Comparison of ENCODE assay signal across 19 cellular contexts in the genomic region with DNA sequence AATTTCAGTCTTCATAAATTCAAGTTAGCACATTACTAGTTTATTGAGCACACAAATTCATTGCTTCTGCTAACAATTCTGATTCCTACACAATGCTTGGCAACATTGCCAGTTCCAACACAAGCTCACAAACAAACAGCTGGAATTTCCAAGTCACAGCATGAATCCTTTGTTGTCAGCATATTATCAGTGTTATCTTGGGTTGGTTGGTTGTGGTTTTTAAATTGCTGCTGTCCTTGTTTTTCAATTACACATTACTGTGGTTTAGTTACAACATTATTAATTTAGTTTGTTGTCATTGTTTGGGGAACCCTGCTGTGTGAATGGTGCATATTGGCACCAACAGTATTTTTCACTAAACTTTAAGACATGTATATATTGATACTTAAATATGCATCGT.
"Had no signal": no experiment of that assay in that cellular context is flagged by ENCODE, and none has a peak within 500 bp of the region (broad histone marks: within the 10 kb centered on the region; RNA-seq: fewer than 3 reads in every experiment).

No MANE protein-coding gene starts in this region.

- H3K27ac Mint-ChIP-seq: activated CD8-positive, alpha-beta memory T cell treated with anti-CD3 and anti-CD28 coated beads, Interleukin-2, amount 10 ng/mL, durations not matched to agents 7 days and 5 days; activated T-cell treated with anti-CD3 and anti-CD28 coated beads, Interleukin-2, amount 50 U/mL, for 24 hours had no signal

- ATAC-seq: activated CD8-positive, alpha-beta memory T cell treated with anti-CD3 and anti-CD28 coated beads, Interleukin-2, amount 10 ng/mL, durations not matched to agents 7 days and 5 days; body of pancreas; foreskin keratinocyte; left ventricle myocardium superior; psoas muscle; right lobe of liver; upper lobe of right lung had no signal

- H3K4me1 ChIP-seq: body of pancreas, foreskin keratinocyte, psoas muscle, right lobe of liver, stomach, testis, upper lobe of right lung had no signal

- H3K4me1 Mint-ChIP-seq: central memory CD8-positive, alpha-beta T cell had no signal

- DNase-seq: activated CD4-positive, alpha-beta T cell treated with anti-CD3 and anti-CD28 coated beads, Interleukin-2, amount 50 U/mL, for 48 hours; activated CD8-positive, alpha-beta memory T cell treated with anti-CD3 and anti-CD28 coated beads, Interleukin-2, amount 10 ng/mL, durations not matched to agents 7 days and 5 days; activated effector memory CD4-positive, alpha-beta T cell treated with Interleukin-2 at 50 U/mL for 16 hours; activated naive CD4-positive, alpha-beta T cell treated with anti-CD3 and anti-CD28 coated beads, Interleukin-2, amount 50 U/mL, for 16 hours; activated T-cell treated with anti-CD3 and anti-CD28 coated beads, Interleukin-2, amount 50 U/mL, for 24 hours; body of pancreas; effector CD8-positive, alpha-beta T cell; foreskin keratinocyte; glutamatergic neuron; hypothalamus; left ventricle myocardium superior; psoas muscle; right lobe of liver; stomach; testis; upper lobe of right lung; WERI-Rb-1 had no signal

- H3K27me3 ChIP-seq: body of pancreas, right lobe of liver, stomach, testis, upper lobe of right lung had no signal

- H3K4me3 Mint-ChIP-seq: activated CD8-positive, alpha-beta memory T cell treated with anti-CD3 and anti-CD28 coated beads, Interleukin-2, amount 10 ng/mL, durations not matched to agents 7 days and 5 days; activated T-cell treated with anti-CD3 and anti-CD28 coated beads, Interleukin-2, amount 50 U/mL, for 24 hours; central memory CD8-positive, alpha-beta T cell; neural crest cell had no signal

- H3K36me3 ChIP-seq: right lobe of liver, stomach, upper lobe of right lung, WERI-Rb-1 had no signal

- H3K27ac ChIP-seq: body of pancreas, foreskin keratinocyte, psoas muscle, right lobe of liver, stomach, testis, upper lobe of right lung, WERI-Rb-1 had no signal

- H3K27me3 Mint-ChIP-seq: activated CD8-positive, alpha-beta memory T cell treated with anti-CD3 and anti-CD28 coated beads, Interleukin-2, amount 10 ng/mL, durations not matched to agents 7 days and 5 days; activated T-cell treated with anti-CD3 and anti-CD28 coated beads, Interleukin-2, amount 50 U/mL, for 24 hours had no signal

- H3K9me3 Mint-ChIP-seq: activated T-cell treated with anti-CD3 and anti-CD28 coated beads, Interleukin-2, amount 50 U/mL, for 24 hours; central memory CD8-positive, alpha-beta T cell; neural crest cell had no signal

- H3K4me3 ChIP-seq: body of pancreas, psoas muscle, right lobe of liver, stomach, testis, upper lobe of right lung had no signal
